8 cellular contexts compared by ENCODE assay signal in the genomic region with DNA sequence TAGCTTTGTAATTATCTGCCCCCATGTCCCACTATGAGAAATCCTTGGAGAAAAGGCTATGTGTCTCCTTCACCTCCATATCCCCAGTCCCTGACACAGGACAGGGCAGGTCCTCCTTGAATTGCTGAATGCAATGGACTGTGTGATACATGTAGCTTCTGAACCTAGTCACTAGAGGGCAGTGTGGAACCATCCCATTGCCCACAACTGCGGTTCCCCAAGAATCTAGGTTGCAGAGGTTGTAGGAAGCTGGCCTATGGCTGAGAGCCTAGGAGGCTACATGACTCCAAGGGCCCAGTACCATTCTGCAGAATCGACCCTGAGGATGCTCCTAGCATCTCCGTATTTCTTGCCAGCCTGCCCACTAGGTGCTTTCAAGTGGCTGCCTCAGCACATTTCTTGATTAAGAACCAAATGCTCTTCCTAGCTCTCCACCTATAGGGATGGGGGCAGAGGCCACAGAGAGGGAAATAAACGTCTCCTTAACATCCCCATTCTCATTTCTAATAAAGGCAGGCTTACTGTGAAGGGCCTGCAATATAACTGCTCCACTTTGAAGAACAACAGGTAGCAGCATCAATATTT.
DNase-seq lines count a peak whose midpoint lies in the region; ATAC-seq and TF ChIP-seq lines count a peak whose summit lies in the region.

No MANE protein-coding gene starts in this region.

- no peak overlapping the region for H3K4me3 Mint-ChIP-seq in activated CD8-positive, alpha-beta T cell treated with anti-CD3 and anti-CD28 coated beads, Interleukin-2, amount 10 ng/mL, durations not matched to agents 7 days and 5 days
- H3K4me3 Mint-ChIP-seq in natural killer cell = no peak overlapping the region

- DNase-seq in DMS53 (lab: John Stamatoyannopoulos, UW) (peak; percentile 92), NCI-H774 (lab: John Stamatoyannopoulos, UW) (peak; percentile 88), esophagus muscularis mucosa (ENCODE audit: extremely low spot score) (no peak), natural killer cell (peak; percentile 16), tibial nerve (ENCODE audit: low spot score in 2 of 2) (peak in 1 of 2 donors; percentile 24)
- DNase-seq in activated CD8-positive, alpha-beta T cell treated with anti-CD3 and anti-CD28 coated beads, Interleukin-2, amount 10 ng/mL, durations not matched to agents 7 days and 5 days = peak; percentile 55

- H3K4me1 Mint-ChIP-seq in activated CD8-positive, alpha-beta T cell treated with anti-CD3 and anti-CD28 coated beads, Interleukin-2, amount 10 ng/mL, durations not matched to agents 7 days and 5 days (ENCODE audit: low read depth) = no peaks in the 10 kb centered on the region
- no peaks in the 10 kb centered on the region for H3K4me1 Mint-ChIP-seq in natural killer cell

- H3K27ac Mint-ChIP-seq in activated CD8-positive, alpha-beta T cell treated with anti-CD3 and anti-CD28 coated beads, Interleukin-2, amount 10 ng/mL, durations not matched to agents 7 days and 5 days = no peak overlapping the region
- H3K27ac Mint-ChIP-seq in natural killer cell = no peak overlapping the region

- TF ChIP-seq CTCF in esophagus muscularis mucosa (IDR thresholded peaks at IDR 0.05) = peak; percentile 60 to 87 (median 72)
- peak; percentile 61 for TF ChIP-seq CTCF in natural killer cell (IDR thresholded peaks at IDR 0.05)
- TF ChIP-seq CTCF in tibial nerve (IDR thresholded peaks at IDR 0.05) = peak; percentile 62 to 81 (median 71)

- no peaks in the 10 kb centered on the region for H3K27me3 ChIP-seq in esophagus muscularis mucosa
- H3K27me3 ChIP-seq in tibial nerve = no peaks in the 10 kb centered on the region

- CTCF ChIA-PET in activated CD8-positive, alpha-beta T cell treated with anti-CD3 and anti-CD28 coated beads, Interleukin-2, amount 10 ng/mL, durations not matched to agents 7 days and 5 days (lab: Charles Lee) = interaction anchor here (1.0 to 2.0 kb wide), 6 partner anchors 10 to 393 kb away, joined by 3 to 21 read pairs (median 8); no protein-coding TSS in a partner anchor

- intact Hi-C loops in esophagus muscularis mucosa (cut with DNase I) = loop anchor here (2.0 kb wide), 1 partner anchor 342 kb away; no protein-coding TSS in a partner anchor
- intact Hi-C loops in natural killer cell (cut with micrococcal nuclease) = no loop called here

- peaks cover 4% of the 10 kb centered on the region for H3K27me3 Mint-ChIP-seq in activated CD8-positive, alpha-beta T cell treated with anti-CD3 and anti-CD28 coated beads, Interleukin-2, amount 10 ng/mL, durations not matched to agents 7 days and 5 days (ENCODE audit: low read depth)
- H3K27me3 Mint-ChIP-seq in natural killer cell (ENCODE audit: low read depth in 2 of 2) = peaks cover 10 to 36% of the 10 kb centered on the region in 2 donors

- H3K9me3 ChIP-seq in esophagus muscularis mucosa (no peaks in the 10 kb centered on the region), tibial nerve (no peaks in the 10 kb centered on the region)

- POLR2A ChIA-PET in activated CD8-positive, alpha-beta T cell treated with anti-CD3 and anti-CD28 coated beads, Interleukin-2, amount 10 ng/mL, durations not matched to agents 7 days and 5 days (lab: Charles Lee) = no interaction called here

- H3K9me3 Mint-ChIP-seq in activated CD8-positive, alpha-beta T cell treated with anti-CD3 and anti-CD28 coated beads, Interleukin-2, amount 10 ng/mL, durations not matched to agents 7 days and 5 days (ENCODE audit: insufficient read depth) = no peaks in the 10 kb centered on the region
- H3K9me3 Mint-ChIP-seq in natural killer cell = no peaks in the 10 kb centered on the region

- TF ChIP-seq EP300 in esophagus muscularis mucosa (IDR thresholded peaks at IDR 0.05) (no peak), tibial nerve (IDR thresholded peaks at IDR 0.05) (no peak)

- peak; percentile 87 for ATAC-seq in GM21381 (IDR thresholded peaks at IDR 0.05; ENCODE audit: unreplicated experiment)
- ATAC-seq in HG03575 (IDR thresholded peaks at IDR 0.05; ENCODE audit: extremely low read depth, insufficient number of reproducible peaks, low FRiP score, unreplicated experiment) = peak; percentile 82
- peak; percentile 76 for ATAC-seq in activated CD8-positive, alpha-beta T cell treated with anti-CD3 and anti-CD28 coated beads, Interleukin-2, amount 10 ng/mL, durations not matched to agents 7 days and 5 days
- peak; percentile 49 to 91 (median 80) for ATAC-seq in natural killer cell

- H3K27ac ChIP-seq in esophagus muscularis mucosa (replicated peaks in 1 of 4) = no peak overlapping the region
- no peak overlapping the region for H3K27ac ChIP-seq in tibial nerve

- H3K36me3 Mint-ChIP-seq in activated CD8-positive, alpha-beta T cell treated with anti-CD3 and anti-CD28 coated beads, Interleukin-2, amount 10 ng/mL, durations not matched to agents 7 days and 5 days (ENCODE audit: low read depth) = no peaks in the 10 kb centered on the region
- no peaks in the 10 kb centered on the region for H3K36me3 Mint-ChIP-seq in natural killer cell

- 7% methylated on average over 4 of the region's 4 CpGs for WGBS in esophagus muscularis mucosa
- 7 to 13% methylated on average over 3 to 4 of the region's 4 CpGs for WGBS in tibial nerve, 2 donors

- H3K4me3 ChIP-seq in esophagus muscularis mucosa = no peak overlapping the region
- no peak overlapping the region for H3K4me3 ChIP-seq in tibial nerve

- TF ChIP-seq POLR2A in esophagus muscularis mucosa (IDR thresholded peaks at IDR 0.05; ENCODE audit: low read depth) = no peak
- no peak for TF ChIP-seq POLR2A in tibial nerve (IDR thresholded peaks at IDR 0.05)

- no peaks in the 10 kb centered on the region for H3K36me3 ChIP-seq in esophagus muscularis mucosa
- H3K36me3 ChIP-seq in tibial nerve = no peaks in the 10 kb centered on the region

- H3K4me1 ChIP-seq in esophagus muscularis mucosa (no peaks in the 10 kb centered on the region), tibial nerve (no peaks in the 10 kb centered on the region)
